1 cellular context compared by ENCODE assay signal in genomic region chr5:95043234-95043633, GRCh38.
TF ChIP-seq lines count a peak whose summit lies in the region.

No MANE protein-coding gene starts in this region.

TF ChIP-seq in GM23338, 12 proteins besides CTCF, POLR2A, EP300 and RAD21 (continued from another document):
- TF ChIP-seq REST (IDR thresholded peaks at IDR 0.05; ENCODE audit: unreplicated experiment) (no peak), ETS1 (IDR thresholded peaks at IDR 0.05) (no peak)
